34 cellular contexts compared by ENCODE assay signal in genomic region chr13:97484286-97484685, GRCh38.
"Had no signal": no experiment of that assay in that cellular context is flagged by ENCODE, and none has a peak within 500 bp of the region (broad histone marks: within the 10 kb centered on the region; RNA-seq: fewer than 3 reads in every experiment).

No MANE protein-coding gene starts in this region.

- H3K27ac ChIP-seq: KMS-11 had no signal

- DNase-seq: Karpas-422, Kasumi-1, KG1, MG63, MM.1S, MV-4-11, NCI-H1048, NCI-H1092, NCI-H1092 treated with DMSO at 0.1 percent for 48 hours, NCI-H1105, NCI-H1105 treated with DMSO at 0.1 percent for 48 hours, NCI-H1417, NCI-H1417 treated with DMSO at 0.1 percent for 48 hours, NCI-H1436, NCI-H1436 treated with DMSO at 0.1 percent for 48 hours, NCI-H146, NCI-H1694, NCI-H1694 treated with DMSO at 0.1 percent for 48 hours, NCI-H187, NCI-H187 treated with DMSO at 0.1 percent for 48 hours, NCI-H1930, NCI-H2029, NCI-H2029 treated with DMSO at 0.1 percent for 48 hours, NCI-H2081, NCI-H2081 treated with DMSO at 0.1 percent for 48 hours, NCI-H2107, NCI-H2171, NCI-H2171 treated with DMSO at 0.1 percent for 48 hours, NCI-H2227 treated with DMSO at 0.1 percent for 48 hours, NCI-H226, NCI-H345, NCI-H446, NCI-H446 treated with DMSO at 0.1 percent for 48 hours had no signal

- H3K4me3 ChIP-seq: MG63 had no signal

- H3K27me3 ChIP-seq: MG63 had no signal

- H3K36me3 ChIP-seq: MG63 had no signal

- H3K9me3 ChIP-seq: MG63 had no signal
